Comparison of ENCODE assay signal across 20 cellular contexts in genomic region chr6:46637145-46637544, GRCh38. TPM values are rescaled to one million over a fixed set of nuclear protein-coding genes. Genes with fewer than 3 reads are reported as not detected.
DNase-seq lines count a peak whose midpoint lies in the region; ATAC-seq and TF ChIP-seq lines count a peak whose summit lies in the region.
"Had no signal": no experiment of that assay in that cellular context is flagged by ENCODE, and none has a peak within 500 bp of the region (broad histone marks: within the 10 kb centered on the region; RNA-seq: fewer than 3 reads in every experiment).

No MANE protein-coding gene starts in this region.

- H3K4me3 ChIP-seq in astrocyte of the spinal cord (ENCODE audit: low read depth, low read length): no peak overlapping the region
- H3K4me3 ChIP-seq: SK-N-MC had no signal

- ATAC-seq in left cardiac atrium (peak; percentile 57 to 90), Right ventricle myocardium superior (ENCODE audit: poor library complexity) (no peak), foreskin keratinocyte (peak; percentile 85), GM21447 (IDR thresholded peaks at IDR 0.05; ENCODE audit: unreplicated experiment) (no peak)
- ATAC-seq: activated CD8-positive, alpha-beta T cell treated with anti-CD3 and anti-CD28 coated beads for 36 hours; left lobe of liver; natural killer cell treated with Interleukin-12 subunit alpha and Interleukin-12 subunit beta and Interleukin-15 and Interleukin-18, amount 100 ng/mL, for 72 hours; right cardiac atrium; stimulated activated effector memory CD8-positive, alpha-beta T cell treated with anti-CD3 and anti-CD28 coated beads, Interleukin-12 subunit alpha, Interleukin-12 subunit beta, amount 100 ng/mL, for 72 hours had no signal

- H3K27ac ChIP-seq in foreskin keratinocyte: no peak overlapping the region
- H3K27ac ChIP-seq: SK-N-MC had no signal

- peaks cover 19% of the 10 kb centered on the region for H3K4me1 ChIP-seq in foreskin keratinocyte
- H3K4me1 ChIP-seq: Caco-2 had no signal

- intact Hi-C loops in left cardiac atrium (cut with DNase I): no loop called here
- intact Hi-C loops in Right ventricle myocardium superior (cut with DNase I): no loop called here

- in situ Hi-C loops in astrocyte of the spinal cord (cut with HindIII; ENCODE audit: low sequenced_read_pairs): no loop called here

- TF ChIP-seq CTCF in astrocyte of the spinal cord (IDR thresholded peaks at IDR 0.05; ENCODE audit: low read depth, low read length) (no peak), foreskin keratinocyte (conservative IDR thresholded peaks at IDR 0.05) (no peak)

- no peak for DNase-seq in left cardiac atrium
- DNase-seq in Right ventricle myocardium superior: no peak
- peak; percentile 7 for DNase-seq in astrocyte of the spinal cord (ENCODE audit: low read depth, low spot score)
- DNase-seq in foreskin keratinocyte: peak; percentile 83 to 94
- DNase-seq in putamen (ENCODE audit: low spot score): no peak
- DNase-seq in NCI-H69 (lab: John Stamatoyannopoulos, UW): no peak
- DNase-seq in central memory CD4-positive, alpha-beta T cell: no peak
- DNase-seq: 8988T; activated CD8-positive, alpha-beta T cell treated with anti-CD3 and anti-CD28 coated beads for 36 hours; Caco-2; effector CD8-positive, alpha-beta T cell; NCI-H2029 treated with DMSO at 0.1 percent for 48 hours; NK-92 treated with Interleukin-12 subunit alpha and Interleukin-12 subunit beta, amount 100 ng/mL, for 24 hours; right cardiac atrium; stimulated activated CD4-positive, alpha-beta T cell treated with anti-CD3 and anti-CD28 coated beads, Interleukin-4, amount 100 ng/mL, for 4 hours had no signal

- no peaks in the 10 kb centered on the region for H3K27me3 ChIP-seq in foreskin keratinocyte

RNA-seq across cellular contexts. Expression of gene CYP39A1, which starts 15.5 kb away (rescaled TPM):
- total RNA-seq in left cardiac atrium: 1 to 10 TPM; 3.7 to 5.4 TPM
- 4.7 TPM for total RNA-seq in Right ventricle myocardium superior
- total RNA-seq in foreskin keratinocyte: 1.3 and 2.1 TPM in 2 replicates
- 0.85 and 1.2 TPM in 2 replicates for polyA plus RNA-seq in foreskin keratinocyte
- total RNA-seq: activated CD8-positive, alpha-beta T cell treated with anti-CD3 and anti-CD28 coated beads for 36 hours; Caco-2; natural killer cell treated with Interleukin-12 subunit alpha and Interleukin-12 subunit beta and Interleukin-15 and Interleukin-18, amount 100 ng/mL, for 72 hours had no signal

RNA-seq across cellular contexts. Expression of gene SLC25A27, which starts 15.6 kb away (rescaled TPM):
- 10 to 100 TPM in 1 of 2 donors, 1 to 10 TPM in 1; 7.8 to 16.2 TPM for total RNA-seq in left cardiac atrium
- 11.7 TPM for total RNA-seq in Right ventricle myocardium superior
- 2.6 and 3.8 TPM in 2 replicates for total RNA-seq in foreskin keratinocyte
- polyA plus RNA-seq in foreskin keratinocyte: 2.1 and 2.2 TPM in 2 replicates

RNA-seq across cellular contexts. Expression of gene TDRD6, which starts 50.5 kb away (rescaled TPM):
- under 1 TPM; 0.21 to 0.71 TPM for total RNA-seq in left cardiac atrium
- total RNA-seq in Right ventricle myocardium superior: 0.32 TPM
- total RNA-seq in foreskin keratinocyte: 0.03 and 0.04 TPM in 2 replicates
- polyA plus RNA-seq in foreskin keratinocyte: 0.01 TPM in 2 replicates
- total RNA-seq: activated CD8-positive, alpha-beta T cell treated with anti-CD3 and anti-CD28 coated beads for 36 hours; Caco-2; natural killer cell treated with Interleukin-12 subunit alpha and Interleukin-12 subunit beta and Interleukin-15 and Interleukin-18, amount 100 ng/mL, for 72 hours had no signal

Comparison
In these comparisons a context has a peak if more than half of its experiments do, and no peak if none do; other contexts are left out.
1. ATAC-seq: peak in left cardiac atrium (2 of 2) and foreskin keratinocyte (single experiment); none in Right ventricle myocardium superior (single experiment) and GM21447 (single experiment).
2. DNase-seq: peak in astrocyte of the spinal cord (single experiment) and foreskin keratinocyte (2 of 2); none in left cardiac atrium (single experiment), Right ventricle myocardium superior (single experiment), putamen (single experiment), NCI-H69 (single experiment) and central memory CD4-positive, alpha-beta T cell (single experiment).